1 cellular context compared by ENCODE assay signal in genomic region chr6:149046822-149047246, GRCh38.
TF ChIP-seq lines count a peak whose summit lies in the region.

No MANE protein-coding gene starts in this region.

TF ChIP-seq in GM12878, 131 proteins besides CTCF, POLR2A, EP300 and RAD21 (continued from another document and continues in another):
- TF ChIP-seq, protein P1, sequence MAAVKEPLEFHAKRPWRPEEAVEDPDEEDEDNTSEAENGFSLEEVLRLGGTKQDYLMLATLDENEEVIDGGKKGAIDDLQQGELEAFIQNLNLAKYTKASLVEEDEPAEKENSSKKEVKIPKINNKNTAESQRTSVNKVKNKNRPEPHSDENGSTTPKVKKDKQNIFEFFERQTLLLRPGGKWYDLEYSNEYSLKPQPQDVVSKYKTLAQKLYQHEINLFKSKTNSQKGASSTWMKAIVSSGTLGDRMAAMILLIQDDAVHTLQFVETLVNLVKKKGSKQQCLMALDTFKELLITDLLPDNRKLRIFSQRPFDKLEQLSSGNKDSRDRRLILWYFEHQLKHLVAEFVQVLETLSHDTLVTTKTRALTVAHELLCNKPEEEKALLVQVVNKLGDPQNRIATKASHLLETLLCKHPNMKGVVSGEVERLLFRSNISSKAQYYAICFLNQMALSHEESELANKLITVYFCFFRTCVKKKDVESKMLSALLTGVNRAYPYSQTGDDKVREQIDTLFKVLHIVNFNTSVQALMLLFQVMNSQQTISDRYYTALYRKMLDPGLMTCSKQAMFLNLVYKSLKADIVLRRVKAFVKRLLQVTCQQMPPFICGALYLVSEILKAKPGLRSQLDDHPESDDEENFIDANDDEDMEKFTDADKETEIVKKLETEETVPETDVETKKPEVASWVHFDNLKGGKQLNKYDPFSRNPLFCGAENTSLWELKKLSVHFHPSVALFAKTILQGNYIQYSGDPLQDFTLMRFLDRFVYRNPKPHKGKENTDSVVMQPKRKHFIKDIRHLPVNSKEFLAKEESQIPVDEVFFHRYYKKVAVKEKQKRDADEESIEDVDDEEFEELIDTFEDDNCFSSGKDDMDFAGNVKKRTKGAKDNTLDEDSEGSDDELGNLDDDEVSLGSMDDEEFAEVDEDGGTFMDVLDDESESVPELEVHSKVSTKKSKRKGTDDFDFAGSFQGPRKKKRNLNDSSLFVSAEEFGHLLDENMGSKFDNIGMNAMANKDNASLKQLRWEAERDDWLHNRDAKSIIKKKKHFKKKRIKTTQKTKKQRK (IDR thresholded peaks at IDR 0.05; ENCODE audit: low read depth, low read length) = no peak
- peak; percentile 66 for TF ChIP-seq POLR2AphosphoS5 (IDR thresholded peaks at IDR 0.05; ENCODE audit: low read length)
- peak; percentile 79; the same call in 1 of the 2 replicates for TF ChIP-seq NBN (IDR thresholded peaks at IDR 0.05)
- TF ChIP-seq RFX5 (IDR thresholded peaks at IDR 0.05; ENCODE audit: low read depth, low read length) = no peak
- TF ChIP-seq CBFB (IDR thresholded peaks at IDR 0.05; ENCODE audit: low read depth) = peak; percentile 81
- TF ChIP-seq KAT2A (conservative IDR thresholded peaks at IDR 0.05; ENCODE audit: control insufficient read depth, low read depth, low read length) = no peak
- TF ChIP-seq IKZF2 (IDR thresholded peaks at IDR 0.05) = peak; percentile 87 to 92
- TF ChIP-seq, protein P2, sequence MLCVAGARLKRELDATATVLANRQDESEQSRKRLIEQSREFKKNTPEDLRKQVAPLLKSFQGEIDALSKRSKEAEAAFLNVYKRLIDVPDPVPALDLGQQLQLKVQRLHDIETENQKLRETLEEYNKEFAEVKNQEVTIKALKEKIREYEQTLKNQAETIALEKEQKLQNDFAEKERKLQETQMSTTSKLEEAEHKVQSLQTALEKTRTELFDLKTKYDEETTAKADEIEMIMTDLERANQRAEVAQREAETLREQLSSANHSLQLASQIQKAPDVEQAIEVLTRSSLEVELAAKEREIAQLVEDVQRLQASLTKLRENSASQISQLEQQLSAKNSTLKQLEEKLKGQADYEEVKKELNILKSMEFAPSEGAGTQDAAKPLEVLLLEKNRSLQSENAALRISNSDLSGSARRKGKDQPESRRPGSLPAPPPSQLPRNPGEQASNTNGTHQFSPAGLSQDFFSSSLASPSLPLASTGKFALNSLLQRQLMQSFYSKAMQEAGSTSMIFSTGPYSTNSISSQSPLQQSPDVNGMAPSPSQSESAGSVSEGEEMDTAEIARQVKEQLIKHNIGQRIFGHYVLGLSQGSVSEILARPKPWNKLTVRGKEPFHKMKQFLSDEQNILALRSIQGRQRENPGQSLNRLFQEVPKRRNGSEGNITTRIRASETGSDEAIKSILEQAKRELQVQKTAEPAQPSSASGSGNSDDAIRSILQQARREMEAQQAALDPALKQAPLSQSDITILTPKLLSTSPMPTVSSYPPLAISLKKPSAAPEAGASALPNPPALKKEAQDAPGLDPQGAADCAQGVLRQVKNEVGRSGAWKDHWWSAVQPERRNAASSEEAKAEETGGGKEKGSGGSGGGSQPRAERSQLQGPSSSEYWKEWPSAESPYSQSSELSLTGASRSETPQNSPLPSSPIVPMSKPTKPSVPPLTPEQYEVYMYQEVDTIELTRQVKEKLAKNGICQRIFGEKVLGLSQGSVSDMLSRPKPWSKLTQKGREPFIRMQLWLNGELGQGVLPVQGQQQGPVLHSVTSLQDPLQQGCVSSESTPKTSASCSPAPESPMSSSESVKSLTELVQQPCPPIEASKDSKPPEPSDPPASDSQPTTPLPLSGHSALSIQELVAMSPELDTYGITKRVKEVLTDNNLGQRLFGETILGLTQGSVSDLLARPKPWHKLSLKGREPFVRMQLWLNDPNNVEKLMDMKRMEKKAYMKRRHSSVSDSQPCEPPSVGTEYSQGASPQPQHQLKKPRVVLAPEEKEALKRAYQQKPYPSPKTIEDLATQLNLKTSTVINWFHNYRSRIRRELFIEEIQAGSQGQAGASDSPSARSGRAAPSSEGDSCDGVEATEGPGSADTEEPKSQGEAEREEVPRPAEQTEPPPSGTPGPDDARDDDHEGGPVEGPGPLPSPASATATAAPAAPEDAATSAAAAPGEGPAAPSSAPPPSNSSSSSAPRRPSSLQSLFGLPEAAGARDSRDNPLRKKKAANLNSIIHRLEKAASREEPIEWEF (IDR thresholded peaks at IDR 0.05; ENCODE audit: insufficient replicate concordance, low read depth, low read length) = peak; percentile 36
- TF ChIP-seq RELB (IDR thresholded peaks at IDR 0.05; ENCODE audit: low read depth) = peak; percentile 92
- peak; percentile 79; the same call in 1 of the 2 replicates for TF ChIP-seq FOXM1 (IDR thresholded peaks at IDR 0.05; ENCODE audit: low read depth, low read length)
- no peak for TF ChIP-seq POLR2AphosphoS2 (IDR thresholded peaks at IDR 0.05; ENCODE audit: low read depth, low read length)
- TF ChIP-seq EGR1 (IDR thresholded peaks at IDR 0.05; ENCODE audit: borderline replicate concordance in 1 of 2, low read depth in 2 of 2, low read length in 2 of 2) = no peak
- no peak for TF ChIP-seq ZBTB4 (CRISPR knock-in tag; IDR thresholded peaks at IDR 0.05)
- peak; percentile 66 for TF ChIP-seq CREM (IDR thresholded peaks at IDR 0.05; ENCODE audit: low read depth)
- peak; percentile 17; the same call in 1 of the 2 replicates for TF ChIP-seq SMARCA5 (IDR thresholded peaks at IDR 0.05)
- TF ChIP-seq, protein P3, sequence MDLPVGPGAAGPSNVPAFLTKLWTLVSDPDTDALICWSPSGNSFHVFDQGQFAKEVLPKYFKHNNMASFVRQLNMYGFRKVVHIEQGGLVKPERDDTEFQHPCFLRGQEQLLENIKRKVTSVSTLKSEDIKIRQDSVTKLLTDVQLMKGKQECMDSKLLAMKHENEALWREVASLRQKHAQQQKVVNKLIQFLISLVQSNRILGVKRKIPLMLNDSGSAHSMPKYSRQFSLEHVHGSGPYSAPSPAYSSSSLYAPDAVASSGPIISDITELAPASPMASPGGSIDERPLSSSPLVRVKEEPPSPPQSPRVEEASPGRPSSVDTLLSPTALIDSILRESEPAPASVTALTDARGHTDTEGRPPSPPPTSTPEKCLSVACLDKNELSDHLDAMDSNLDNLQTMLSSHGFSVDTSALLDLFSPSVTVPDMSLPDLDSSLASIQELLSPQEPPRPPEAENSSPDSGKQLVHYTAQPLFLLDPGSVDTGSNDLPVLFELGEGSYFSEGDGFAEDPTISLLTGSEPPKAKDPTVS (IDR thresholded peaks at IDR 0.05; ENCODE audit: low read depth, low read length) = no peak
- peak; percentile 89 for TF ChIP-seq IKZF1 (conservative IDR thresholded peaks at IDR 0.05)
- TF ChIP-seq PRDM15 (CRISPR knock-in tag; IDR thresholded peaks at IDR 0.05) = no peak
- TF ChIP-seq CBX3 (IDR thresholded peaks at IDR 0.05; ENCODE audit: borderline replicate concordance, low read depth) = no peak
- TF ChIP-seq BACH1 (IDR thresholded peaks at IDR 0.05; ENCODE audit: borderline replicate concordance) = no peak
- TF ChIP-seq SIX5 (IDR thresholded peaks at IDR 0.05; ENCODE audit: low read depth, low read length, severe bottlenecking) = no peak
- TF ChIP-seq, protein P4, sequence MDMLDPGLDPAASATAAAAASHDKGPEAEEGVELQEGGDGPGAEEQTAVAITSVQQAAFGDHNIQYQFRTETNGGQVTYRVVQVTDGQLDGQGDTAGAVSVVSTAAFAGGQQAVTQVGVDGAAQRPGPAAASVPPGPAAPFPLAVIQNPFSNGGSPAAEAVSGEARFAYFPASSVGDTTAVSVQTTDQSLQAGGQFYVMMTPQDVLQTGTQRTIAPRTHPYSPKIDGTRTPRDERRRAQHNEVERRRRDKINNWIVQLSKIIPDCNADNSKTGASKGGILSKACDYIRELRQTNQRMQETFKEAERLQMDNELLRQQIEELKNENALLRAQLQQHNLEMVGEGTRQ (IDR thresholded peaks at IDR 0.05; ENCODE audit: borderline replicate concordance, low read depth, low read length) = peak; percentile 38; the same call in 1 of the 2 replicates
- no peak for TF ChIP-seq CHD4 (IDR thresholded peaks at IDR 0.05)
- TF ChIP-seq RCOR1 (conservative IDR thresholded peaks at IDR 0.05; ENCODE audit: low read depth, low read length) = no peak
- TF ChIP-seq PML (IDR thresholded peaks at IDR 0.05; ENCODE audit: low read length) = no peak
- TF ChIP-seq BMI1 (IDR thresholded peaks at IDR 0.05; ENCODE audit: borderline replicate concordance) = 0 out of 2 replicates have a peak, but pooled peaks have one; percentile 14
- peak; percentile 59 for TF ChIP-seq CREB1 (IDR thresholded peaks at IDR 0.05; ENCODE audit: low read depth)
- no peak for TF ChIP-seq NFXL1 (IDR thresholded peaks at IDR 0.05; ENCODE audit: borderline replicate concordance)
- TF ChIP-seq, protein P5, sequence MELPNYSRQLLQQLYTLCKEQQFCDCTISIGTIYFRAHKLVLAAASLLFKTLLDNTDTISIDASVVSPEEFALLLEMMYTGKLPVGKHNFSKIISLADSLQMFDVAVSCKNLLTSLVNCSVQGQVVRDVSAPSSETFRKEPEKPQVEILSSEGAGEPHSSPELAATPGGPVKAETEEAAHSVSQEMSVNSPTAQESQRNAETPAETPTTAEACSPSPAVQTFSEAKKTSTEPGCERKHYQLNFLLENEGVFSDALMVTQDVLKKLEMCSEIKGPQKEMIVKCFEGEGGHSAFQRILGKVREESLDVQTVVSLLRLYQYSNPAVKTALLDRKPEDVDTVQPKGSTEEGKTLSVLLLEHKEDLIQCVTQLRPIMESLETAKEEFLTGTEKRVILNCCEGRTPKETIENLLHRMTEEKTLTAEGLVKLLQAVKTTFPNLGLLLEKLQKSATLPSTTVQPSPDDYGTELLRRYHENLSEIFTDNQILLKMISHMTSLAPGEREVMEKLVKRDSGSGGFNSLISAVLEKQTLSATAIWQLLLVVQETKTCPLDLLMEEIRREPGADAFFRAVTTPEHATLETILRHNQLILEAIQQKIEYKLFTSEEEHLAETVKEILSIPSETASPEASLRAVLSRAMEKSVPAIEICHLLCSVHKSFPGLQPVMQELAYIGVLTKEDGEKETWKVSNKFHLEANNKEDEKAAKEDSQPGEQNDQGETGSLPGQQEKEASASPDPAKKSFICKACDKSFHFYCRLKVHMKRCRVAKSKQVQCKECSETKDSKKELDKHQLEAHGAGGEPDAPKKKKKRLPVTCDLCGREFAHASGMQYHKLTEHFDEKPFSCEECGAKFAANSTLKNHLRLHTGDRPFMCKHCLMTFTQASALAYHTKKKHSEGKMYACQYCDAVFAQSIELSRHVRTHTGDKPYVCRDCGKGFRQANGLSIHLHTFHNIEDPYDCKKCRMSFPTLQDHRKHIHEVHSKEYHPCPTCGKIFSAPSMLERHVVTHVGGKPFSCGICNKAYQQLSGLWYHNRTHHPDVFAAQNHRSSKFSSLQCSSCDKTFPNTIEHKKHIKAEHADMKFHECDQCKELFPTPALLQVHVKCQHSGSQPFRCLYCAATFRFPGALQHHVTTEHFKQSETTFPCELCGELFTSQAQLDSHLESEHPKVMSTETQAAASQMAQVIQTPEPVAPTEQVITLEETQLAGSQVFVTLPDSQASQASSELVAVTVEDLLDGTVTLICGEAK (IDR thresholded peaks at IDR 0.05; ENCODE audit: borderline replicate concordance) = peak; percentile 40; the same call in 1 of the 2 replicates
- TF ChIP-seq ZNF207 (IDR thresholded peaks at IDR 0.05; ENCODE audit: borderline replicate concordance) = no peak
- TF ChIP-seq IRF4 (IDR thresholded peaks at IDR 0.05; ENCODE audit: low read depth, low read length) = no peak
